Comparison of ENCODE assay signal across 1 cellular context in the genomic region with DNA sequence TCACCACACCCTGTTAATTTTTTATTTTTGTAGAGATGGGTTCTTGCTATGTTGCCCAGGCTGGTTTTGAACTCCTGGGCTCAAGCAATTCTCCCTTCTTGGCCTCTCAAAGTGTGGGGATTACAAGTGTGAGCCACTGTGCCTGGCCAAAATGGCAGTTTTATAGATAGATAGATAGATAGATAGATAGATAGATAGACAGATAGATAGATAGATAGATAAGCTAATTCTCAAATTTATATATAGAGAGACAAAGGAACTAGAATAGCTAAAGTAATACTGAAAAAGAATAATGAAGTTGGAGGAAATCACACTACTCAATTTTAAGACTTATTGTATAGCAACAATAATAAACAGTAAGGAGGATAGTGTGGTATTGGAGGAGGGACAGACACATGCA.
TF ChIP-seq lines count a peak whose summit lies in the region.

No MANE protein-coding gene starts in this region.

TF ChIP-seq in K562, 482 proteins besides CTCF, POLR2A, EP300 and RAD21:
- TF ChIP-seq GATAD2B (IDR thresholded peaks at IDR 0.05; ENCODE audit: borderline replicate concordance) (peak; percentile 74; the same call in 1 of the 2 replicates), POLR2B (IDR thresholded peaks at IDR 0.05; ENCODE audit: low read depth, partially characterized antibody) (no peak), ZBTB2 (IDR thresholded peaks at IDR 0.05) (0 out of 2 replicates have a peak, but pooled peaks have one; percentile 72), RFX1 (IDR thresholded peaks at IDR 0.05) (no peak), MCM7 (IDR thresholded peaks at IDR 0.05) (peak in 1 of 2 experiments; percentile 51; a peak in 1 of 4 replicates), DACH1 (IDR thresholded peaks at IDR 0.05; ENCODE audit: partially characterized antibody) (peak; percentile 99)
- TF ChIP-seq, protein P1, sequence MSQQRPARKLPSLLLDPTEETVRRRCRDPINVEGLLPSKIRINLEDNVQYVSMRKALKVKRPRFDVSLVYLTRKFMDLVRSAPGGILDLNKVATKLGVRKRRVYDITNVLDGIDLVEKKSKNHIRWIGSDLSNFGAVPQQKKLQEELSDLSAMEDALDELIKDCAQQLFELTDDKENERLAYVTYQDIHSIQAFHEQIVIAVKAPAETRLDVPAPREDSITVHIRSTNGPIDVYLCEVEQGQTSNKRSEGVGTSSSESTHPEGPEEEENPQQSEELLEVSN (IDR thresholded peaks at IDR 0.05; ENCODE audit: borderline replicate concordance in 1 of 2, extremely low read depth in 1 of 2, insufficient read depth in 1 of 2, insufficient read length in 1 of 2, low read depth in 1 of 2, low read length in 1 of 2, poor library complexity in 1 of 2, severe bottlenecking in 1 of 2), result no peak
TF ChIP-seq in K562: peak in this region for 4.
